8 cellular contexts compared by ENCODE assay signal in genomic region chr3:155869664-155870063, GRCh38. TPM values are rescaled to one million over a fixed set of nuclear protein-coding genes. Genes with fewer than 3 reads are reported as not detected.
DNase-seq lines count a peak whose midpoint lies in the region; ATAC-seq and TF ChIP-seq lines count a peak whose summit lies in the region.

No MANE protein-coding gene starts in this region.

- no peaks in the 10 kb centered on the region for H3K9me2 ChIP-seq in Loucy (replicated peaks; ENCODE audit: low read depth, low read length)

- H3K79me2 ChIP-seq in Loucy (ENCODE audit: insufficient read depth, low read length) (peaks cover 42% of the 10 kb centered on the region), neural progenitor cell (ENCODE audit: low read depth) (peaks cover 41% of the 10 kb centered on the region)

- peaks cover 10% of the 10 kb centered on the region for H3K27me3 Mint-ChIP-seq in neural progenitor cell (ENCODE audit: insufficient read depth, low read depth)

- peaks cover 4% of the 10 kb centered on the region for H3K9me3 Mint-ChIP-seq in neural progenitor cell

- peaks cover 21% of the 10 kb centered on the region for H3K4me1 Mint-ChIP-seq in neural progenitor cell

- no peak for ATAC-seq in GM18868 (IDR thresholded peaks at IDR 0.05; ENCODE audit: unreplicated experiment)

- peaks cover 14% of the 10 kb centered on the region for H3K36me3 Mint-ChIP-seq in neural progenitor cell

- H3K4me3 Mint-ChIP-seq in neural progenitor cell: peak overlapping the region; percentile 92

- H3K9me3 ChIP-seq in BLaER1 treated with 17β-estradiol and CSF1 and Interleukin-3, amounts not matched to agents 10 nM and 100 nM (replicated peaks in 1 of 11): no peaks in the 10 kb centered on the region
- H3K9me3 ChIP-seq in Loucy (ENCODE audit: insufficient read depth, low read depth, low read length) (no peaks in the 10 kb centered on the region), duodenal mucosa (ENCODE audit: control insufficient read depth in 1 of 2, low read length in 2 of 2) (no peaks in the 10 kb centered on the region), neural progenitor cell (ENCODE audit: low read depth) (no peaks in the 10 kb centered on the region)

- H3K27ac ChIP-seq in BLaER1 treated with 17β-estradiol and CSF1 and Interleukin-3, amounts not matched to agents 10 nM and 100 nM: peak overlapping the region; percentile 47 to 99 (median 91); a peak in 20 of 22 replicates
- H3K27ac ChIP-seq in duodenal mucosa (ENCODE audit: low read depth, low read length) (peak overlapping the region; percentile 66), neural progenitor cell (peak overlapping the region; percentile 83)

- peak overlapping the region; percentile 73 to 92 (median 86) for H3K4me2 ChIP-seq in BLaER1 treated with 17β-estradiol and CSF1 and Interleukin-3, amounts not matched to agents 10 nM and 100 nM
- H3K4me2 ChIP-seq in Loucy (ENCODE audit: low read depth, low read length, poor library complexity, severe bottlenecking) (peak overlapping the region; percentile 95), neural progenitor cell (peak overlapping the region; percentile 75)

- peaks cover 17 to 35% (median 30%) of the 10 kb centered on the region in 10 experiments for H3K4me1 ChIP-seq in BLaER1 treated with 17β-estradiol and CSF1 and Interleukin-3, amounts not matched to agents 10 nM and 100 nM
- H3K4me1 ChIP-seq in Loucy (ENCODE audit: insufficient read depth, low read length, poor library complexity, severe bottlenecking) (peaks cover 27% of the 10 kb centered on the region), duodenal mucosa (ENCODE audit: control insufficient read depth in 1 of 2, insufficient read depth in 2 of 2, low read length in 2 of 2) (peaks cover 11 to 19% of the 10 kb centered on the region in 2 donors), neural progenitor cell (peaks cover 17% of the 10 kb centered on the region)

- H4K20me1 ChIP-seq in BLaER1 treated with 17β-estradiol and CSF1 and Interleukin-3, amounts not matched to agents 10 nM and 100 nM: peaks cover 3 to 40% (median 33%) of the 10 kb centered on the region in 11 experiments; a peak in 20 of 22 replicates
- H4K20me1 ChIP-seq in Loucy (ENCODE audit: insufficient read depth, low read length, poor library complexity, severe bottlenecking): peaks cover 39% of the 10 kb centered on the region
- H4K20me1 ChIP-seq in neural progenitor cell (ENCODE audit: low read depth): peaks cover 30% of the 10 kb centered on the region

- DNase-seq in neural progenitor cell (ENCODE audit: low spot score) (no peak), NCI-H2107 (lab: John Stamatoyannopoulos, UW) (no peak), NCI-H2081 (lab: John Stamatoyannopoulos, UW) (no peak)
- DNase-seq in stimulated activated CD4-positive, alpha-beta T cell treated with anti-CD3 and anti-CD28 coated beads, Interleukin-2, amount 100 ng/mL, for 24 hours: no peak

- H3K27me3 ChIP-seq in BLaER1 treated with 17β-estradiol and CSF1 and Interleukin-3, amounts not matched to agents 10 nM and 100 nM: no peaks in the 10 kb centered on the region
- H3K27me3 ChIP-seq in Loucy (ENCODE audit: insufficient read depth, low read length, poor library complexity, severe bottlenecking) (peaks cover 8% of the 10 kb centered on the region), duodenal mucosa (ENCODE audit: control insufficient read depth in 1 of 2, insufficient read depth in 2 of 2, low read length in 2 of 2) (no peaks in the 10 kb centered on the region), neural progenitor cell (no peaks in the 10 kb centered on the region)

- TF ChIP-seq CTCF in Loucy (conservative IDR thresholded peaks at IDR 0.05; ENCODE audit: low read length) (0 out of 2 replicates have a peak, but pooled peaks have one; percentile 11), neural progenitor cell (IDR thresholded peaks at IDR 0.05) (peak; percentile 15)

- H2AFZ ChIP-seq in Loucy (ENCODE audit: low read length) (peak overlapping the region; percentile 95), neural progenitor cell (replicated peaks) (peak overlapping the region; percentile 66)

- peak overlapping the region; percentile 79 to 100 (median 98) for H3K9ac ChIP-seq in BLaER1 treated with 17β-estradiol and CSF1 and Interleukin-3, amounts not matched to agents 10 nM and 100 nM
- H3K9ac ChIP-seq in Loucy (ENCODE audit: low read depth, low read length, poor library complexity, severe bottlenecking): peak overlapping the region; percentile 74
- peak overlapping the region; percentile 23 to 75 for H3K9ac ChIP-seq in duodenal mucosa (ENCODE audit: low read depth in 1 of 2, low read length in 2 of 2)
- peak overlapping the region; percentile 10 for H3K9ac ChIP-seq in neural progenitor cell

- H3K36me3 ChIP-seq in BLaER1 treated with 17β-estradiol and CSF1 and Interleukin-3, amounts not matched to agents 10 nM and 100 nM: peaks cover 0 to 12% (median 4%) of the 10 kb centered on the region in 11 experiments; a peak in 6 of 22 replicates
- H3K36me3 ChIP-seq in Loucy (ENCODE audit: insufficient read depth, low read length) (no peaks in the 10 kb centered on the region), duodenal mucosa (ENCODE audit: control insufficient read depth in 1 of 2, insufficient read depth in 2 of 2, low read length in 2 of 2) (no peaks in the 10 kb centered on the region), neural progenitor cell (peaks cover 4% of the 10 kb centered on the region)

- peak overlapping the region; percentile 98 for H3K27ac Mint-ChIP-seq in neural progenitor cell

- H3K4me3 ChIP-seq in BLaER1 treated with 17β-estradiol and CSF1 and Interleukin-3, amounts not matched to agents 10 nM and 100 nM: peak overlapping the region; percentile 88 to 99 (median 97)
- H3K4me3 ChIP-seq in Loucy (ENCODE audit: low read length, poor library complexity, severe bottlenecking) (peak overlapping the region; percentile 94), duodenal mucosa (ENCODE audit: low read depth in 1 of 2, low read length in 2 of 2) (peak overlapping the region; percentile 75 to 95), neural progenitor cell (peak overlapping the region; percentile 32)

- H3F3A ChIP-seq in Loucy (ENCODE audit: low read depth) (no peaks in the 10 kb centered on the region), neural progenitor cell (ENCODE audit: low read depth) (peaks cover 31% of the 10 kb centered on the region)

RNA-seq across cellular contexts. Expression of gene GMPS, which starts 0.8 kb away (rescaled TPM):
- total RNA-seq in neural progenitor cell (ENCODE audit: low replicate concordance): 156 and 279 TPM in 2 replicates

RNA-seq across cellular contexts. Expression of gene SLC33A1, which starts 15.4 kb away (rescaled TPM):
- total RNA-seq in neural progenitor cell (ENCODE audit: low replicate concordance): 21.8 and 27.4 TPM in 2 replicates

Comparison
In these comparisons a context has a peak if more than half of its experiments do, and no peak if none do; other contexts are left out.
1. H3K4me3 ChIP-seq: peak in every context shown above with its lines; median percentile 97 in BLaER1 treated with 17β-estradiol and CSF1 and Interleukin-3, amounts not matched to agents 10 nM and 100 nM; 94 in Loucy; 85 in duodenal mucosa; 32 in neural progenitor cell.
2. H3K9ac ChIP-seq: peak in every context shown above with its lines; median percentile 98 in BLaER1 treated with 17β-estradiol and CSF1 and Interleukin-3, amounts not matched to agents 10 nM and 100 nM; 74 in Loucy; 49 in duodenal mucosa; 10 in neural progenitor cell.